Comparison of ENCODE assay signal across 15 cellular contexts in the genomic region with DNA sequence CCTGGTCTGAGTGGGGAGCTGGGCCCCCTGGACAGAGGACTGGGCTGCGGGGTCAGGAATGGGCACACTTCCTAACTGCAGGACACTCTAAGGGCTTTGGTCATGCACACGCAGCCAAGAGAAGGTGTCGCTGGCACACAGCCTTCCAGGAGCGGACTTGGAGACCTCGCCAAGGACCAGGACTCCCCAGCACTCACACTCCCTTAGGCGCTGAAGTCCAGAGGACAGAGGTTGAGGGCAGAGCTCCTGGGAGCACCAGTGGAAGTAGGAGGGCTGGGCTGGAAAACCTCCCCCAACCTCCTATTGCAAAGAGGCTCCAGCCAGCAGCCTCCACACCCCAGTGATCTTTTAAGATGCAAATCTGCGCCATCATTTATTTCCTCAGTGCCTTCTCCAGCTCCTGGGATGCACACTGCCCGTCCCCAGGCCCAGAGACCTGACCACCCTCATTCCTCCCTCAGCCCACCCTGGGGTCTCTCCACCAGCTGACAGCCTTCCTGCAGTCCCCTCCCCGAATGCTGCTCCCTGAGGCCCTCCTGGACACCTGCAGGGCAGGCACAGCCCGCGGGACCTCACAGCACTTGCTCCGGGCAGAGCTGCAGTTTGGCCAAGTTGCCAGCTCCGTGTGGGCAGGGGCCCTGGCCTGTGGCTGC. TPM values are rescaled to one million over a fixed set of nuclear protein-coding genes. Genes with fewer than 3 reads are reported as not detected.
DNase-seq lines count a peak whose midpoint lies in the region; ATAC-seq and TF ChIP-seq lines count a peak whose summit lies in the region.
"Had no signal": no experiment of that assay in that cellular context is flagged by ENCODE, and none has a peak within 500 bp of the region (broad histone marks: within the 10 kb centered on the region; RNA-seq: fewer than 3 reads in every experiment).

No MANE protein-coding gene starts in this region.

- no CpG with 5 or more reads among the region's 13 CpGs for WGBS in mesendoderm (ENCODE audit: extremely low coverage, insufficient coverage, low lambda C conversion rate)

- H3K4ac ChIP-seq in mesendoderm (ENCODE audit: low read depth, low read length): peak overlapping the region; percentile 64

- H3K4me3 ChIP-seq in mesendoderm (ENCODE audit: low read length): no peak overlapping the region
- H3K4me3 ChIP-seq: HAP-1, SK-N-MC had no signal

- TF ChIP-seq CTCF in GM20000 (IDR thresholded peaks at IDR 0.05; ENCODE audit: extremely low read depth, missing control alignments): no peak

- peak overlapping the region; percentile 51 for H3K4me2 ChIP-seq in mesendoderm (ENCODE audit: low read length)

- no peak overlapping the region for H4K8ac ChIP-seq in mesendoderm (ENCODE audit: low read depth, low read length)

- peak overlapping the region; percentile 54 for H2AK5ac ChIP-seq in mesendoderm (ENCODE audit: low read length)

- peak; percentile 37 for DNase-seq in DMS79 (lab: John Stamatoyannopoulos, UW)
- peak; percentile 29 for DNase-seq in GM20000 (ENCODE audit: low spot score)
- DNase-seq in ecto neural progenitor cell (ENCODE audit: low spot score): peak; percentile 60
- peak; percentile 59 for DNase-seq in mesendoderm
- DNase-seq: activated naive CD8-positive, alpha-beta T cell treated with anti-CD3 and anti-CD28 coated beads, Interleukin-2, amount 50 U/mL, for 24 hours; CD4-positive, CD25-positive, alpha-beta regulatory T cell; GDM1; naive B cell; NCI-H2107; stimulated activated naive CD4-positive, alpha-beta T cell had no signal

- H2BK15ac ChIP-seq in mesendoderm (replicated peaks; ENCODE audit: low read depth): no peak overlapping the region

- no peak overlapping the region for H4K5ac ChIP-seq in mesendoderm (ENCODE audit: low read length)

- peak overlapping the region; percentile 86 for H3K56ac ChIP-seq in mesendoderm (ENCODE audit: low read length)

- peaks cover 4% of the 10 kb centered on the region for H3K79me2 ChIP-seq in mesendoderm (ENCODE audit: control insufficient read depth, insufficient read depth, low read length)

- peak overlapping the region; percentile 92 for H2BK5ac ChIP-seq in mesendoderm (ENCODE audit: low read length)

- no peak for ATAC-seq in GM21515 (IDR thresholded peaks at IDR 0.05; ENCODE audit: unreplicated experiment)
- ATAC-seq in HG02798 (IDR thresholded peaks at IDR 0.05; ENCODE audit: poor library complexity, unreplicated experiment): no peak
- no peak for ATAC-seq in GM21529 (IDR thresholded peaks at IDR 0.05; ENCODE audit: unreplicated experiment)
- ATAC-seq: activated naive CD8-positive, alpha-beta T cell treated with anti-CD3 and anti-CD28 coated beads, Interleukin-2, amount 50 U/mL, for 24 hours had no signal

- H3K79me1 ChIP-seq in mesendoderm (ENCODE audit: low read length): peaks cover 3% of the 10 kb centered on the region

- no peaks in the 10 kb centered on the region for H3K27me3 ChIP-seq in mesendoderm (ENCODE audit: insufficient read depth, low read length, poor library complexity)

- peak overlapping the region; percentile 46 for H3K18ac ChIP-seq in mesendoderm (ENCODE audit: low read length)

- H2BK120ac ChIP-seq in mesendoderm (ENCODE audit: low read depth, low read length): peak overlapping the region; percentile 16

- H3K23ac ChIP-seq in mesendoderm (ENCODE audit: low read length): peak overlapping the region; percentile 90

- peak overlapping the region; percentile 59 for H3K27ac ChIP-seq in mesendoderm (ENCODE audit: low read depth, low read length)
- H3K27ac ChIP-seq: SK-N-MC had no signal

- H3K4me1 ChIP-seq in mesendoderm (ENCODE audit: control insufficient read depth, low read depth, low read length): peaks cover 24% of the 10 kb centered on the region
- H3K4me1 ChIP-seq: HAP-1 had no signal

- no peaks in the 10 kb centered on the region for H3K36me3 ChIP-seq in mesendoderm (ENCODE audit: control insufficient read depth, insufficient read depth, low read length)
- H3K36me3 ChIP-seq: HAP-1 had no signal

- H3K9ac ChIP-seq in mesendoderm (ENCODE audit: low read length): peak overlapping the region; percentile 73

RNA-seq across cellular contexts. Expression of a gene that starts 3.0 kb away (rescaled TPM):
- 1.7 TPM for polyA plus RNA-seq in mesendoderm (2013, experiment 1 of 2)
- polyA plus RNA-seq in mesendoderm (2013, experiment 2 of 2): 1.5 TPM

RNA-seq across cellular contexts. Expression of a gene that starts 11.4 kb away (rescaled TPM):
- polyA plus RNA-seq in mesendoderm (2013, experiment 1 of 2): not detected
- 0.04 TPM for polyA plus RNA-seq in mesendoderm (2013, experiment 2 of 2)
- polyA plus RNA-seq: CD4-positive, CD25-positive, alpha-beta regulatory T cell had no signal

RNA-seq across cellular contexts. Expression of a gene that starts 26.4 kb away (rescaled TPM):
- polyA plus RNA-seq in mesendoderm (2013, experiment 1 of 2): 0.18 TPM
- 0.20 TPM for polyA plus RNA-seq in mesendoderm (2013, experiment 2 of 2)
- polyA plus RNA-seq: CD4-positive, CD25-positive, alpha-beta regulatory T cell had no signal

RNA-seq across cellular contexts. Expression of a gene that starts 41.6 kb away (rescaled TPM):
- not detected for polyA plus RNA-seq in mesendoderm (2013, experiment 1 of 2)
- polyA plus RNA-seq in mesendoderm (2013, experiment 2 of 2): not detected
- polyA plus RNA-seq: CD4-positive, CD25-positive, alpha-beta regulatory T cell had no signal

RNA-seq across cellular contexts. Expression of a gene that starts 50.6 kb away (rescaled TPM):
- polyA plus RNA-seq in mesendoderm (2013, experiment 1 of 2): not detected
- not detected for polyA plus RNA-seq in mesendoderm (2013, experiment 2 of 2)
- polyA plus RNA-seq: CD4-positive, CD25-positive, alpha-beta regulatory T cell had no signal
